In genomic region chr1:43834280-43835140, GRCh38 we compare ENCODE assay signal across 8 cellular contexts.
DNase-seq lines count a peak whose midpoint lies in the region; ATAC-seq, FAIRE-seq and TF ChIP-seq lines count a peak whose summit lies in the region.

No MANE protein-coding gene starts in this region.

- H3K27ac Mint-ChIP-seq in endodermal cell = peak overlapping the region; percentile 23

- WGBS in endodermal cell (ENCODE audit: insufficient coverage in 1 of 2, insufficient read length in 1 of 2), 2 experiments = 88 to 89% methylated on average over 13 to 15 of the region's 15 CpGs

- H3K27me3 Mint-ChIP-seq in endodermal cell (ENCODE audit: insufficient read depth) = no peaks in the 10 kb centered on the region

- no peaks in the 10 kb centered on the region for H3K27me3 ChIP-seq in endodermal cell (ENCODE audit: control insufficient read depth, insufficient read depth, low read length, poor library complexity, severe bottlenecking)

- no peaks in the 10 kb centered on the region for H3K4me1 ChIP-seq in endodermal cell (ENCODE audit: control insufficient read depth, insufficient read depth, low read length)

- intact Hi-C loops in sciatic nerve (cut with DNase I) = no loop called here

- peak; percentile 78 for FAIRE-seq in GM12891 (lab: Jason Lieb, UNC)

- no peaks in the 10 kb centered on the region for H3K9me3 ChIP-seq in endodermal cell (ENCODE audit: control insufficient read depth, low read length)

- no peak overlapping the region for H3K27ac ChIP-seq in endodermal cell (ENCODE audit: low read depth, low read length)

- H3K9ac ChIP-seq in endodermal cell (ENCODE audit: extremely low read depth, low read length, poor library complexity, severe bottlenecking) = no peak overlapping the region

- no peaks in the 10 kb centered on the region for H3K36me3 ChIP-seq in endodermal cell (ENCODE audit: control insufficient read depth, insufficient read depth, low read length)

- peak; percentile 61 for ATAC-seq in sciatic nerve
- no peak for ATAC-seq in HG03175 (IDR thresholded peaks at IDR 0.05; ENCODE audit: unreplicated experiment)
- ATAC-seq in HG03097 (IDR thresholded peaks at IDR 0.05; ENCODE audit: low FRiP score, unreplicated experiment) = no peak

- no peak overlapping the region for H3K4me3 ChIP-seq in endodermal cell (ENCODE audit: low read length)

- no peak for TF ChIP-seq POLR2A in GM12891 (IDR thresholded peaks at IDR 0.05; ENCODE audit: low read depth, low read length)

- H3K4me3 Mint-ChIP-seq in endodermal cell = no peak overlapping the region

- DNase-seq in GM12891 (ENCODE audit: insufficient read length, low spot score) = no peak
- peak; percentile 100 for DNase-seq in RPMI7951 (ENCODE audit: low read depth)
- DNase-seq in endodermal cell = no peak
- no peak for DNase-seq in sciatic nerve (ENCODE audit: low spot score)
- DNase-seq in epidermal melanocyte (ENCODE audit: insufficient read length, low spot score) = no peak
- DNase-seq in activated naive CD4-positive, alpha-beta T cell (lab: John Stamatoyannopoulos, UW) = no peak

- H3K36me3 Mint-ChIP-seq in endodermal cell (ENCODE audit: low read depth) = peaks cover 6% of the 10 kb centered on the region

- no peak for TF ChIP-seq CTCF in endodermal cell (conservative IDR thresholded peaks at IDR 0.05)

- H3K4me1 Mint-ChIP-seq in endodermal cell = peaks cover 5% of the 10 kb centered on the region

- H3K9me3 Mint-ChIP-seq in endodermal cell = no peaks in the 10 kb centered on the region

TF ChIP-seq in GM12891, 5 proteins besides CTCF, POLR2A, EP300 and RAD21:
- TF ChIP-seq POLR2AphosphoS5 (IDR thresholded peaks at IDR 0.05; ENCODE audit: low read depth, low read length) (0 out of 2 replicates have a peak, but pooled peaks have one; percentile 26), SPI1 (IDR thresholded peaks at IDR 0.05; ENCODE audit: low read depth, low read length) (peak; percentile 61), TAF1 (IDR thresholded peaks at IDR 0.05; ENCODE audit: low read depth, low read length) (no peak)
